In genomic region chr17:80476877-80477646, GRCh38 we compare ENCODE assay signal across 9 cellular contexts. TPM values are rescaled to one million over a fixed set of nuclear protein-coding genes. Genes with fewer than 3 reads are reported as not detected.
DNase-seq lines count a peak whose midpoint lies in the region; ATAC-seq, FAIRE-seq and TF ChIP-seq lines count a peak whose summit lies in the region.
"Had no signal": no experiment of that assay in that cellular context is flagged by ENCODE, and none has a peak within 500 bp of the region (broad histone marks: within the 10 kb centered on the region; RNA-seq: fewer than 3 reads in every experiment).

No MANE protein-coding gene starts in this region.

- intact Hi-C loops in activated naive CD4-positive, alpha-beta T cell treated with anti-CD3 and anti-CD28 coated beads for 36 hours (cut with micrococcal nuclease), result loop anchor here (5.0 to 10.0 kb wide), 2 partner anchors 50 to 308 kb away; no protein-coding TSS in a partner anchor
- intact Hi-C loops in thyroid gland (cut with DNase I), result no loop called here

- no peaks in the 10 kb centered on the region for H3K36me3 ChIP-seq in effector memory CD4-positive, alpha-beta T cell (ENCODE audit: control insufficient read depth, insufficient read depth, low read length)
- H3K36me3 ChIP-seq in smooth muscle cell (ENCODE audit: low read depth) (no peaks in the 10 kb centered on the region), thyroid gland (no peaks in the 10 kb centered on the region)

- no peak overlapping the region for H3K27ac ChIP-seq in effector memory CD4-positive, alpha-beta T cell (ENCODE audit: insufficient read depth, low read length, poor library complexity, severe bottlenecking)
- H3K27ac ChIP-seq in smooth muscle cell (ENCODE audit: low read depth), result no peak overlapping the region
- no peak overlapping the region for H3K27ac ChIP-seq in thyroid gland

- no peak for ATAC-seq in activated CD8-positive, alpha-beta memory T cell treated with anti-CD3 and anti-CD28 coated beads, Interleukin-2, amount 10 ng/mL, durations not matched to agents 7 days and 5 days

- H3K9me3 ChIP-seq in effector memory CD4-positive, alpha-beta T cell (ENCODE audit: control insufficient read depth, low read length), result no peaks in the 10 kb centered on the region
- no peaks in the 10 kb centered on the region for H3K9me3 ChIP-seq in smooth muscle cell (replicated peaks; ENCODE audit: low read depth)
- H3K9me3 ChIP-seq in thyroid gland, result no peaks in the 10 kb centered on the region

- peak overlapping the region; percentile 24 for H3K4me3 Mint-ChIP-seq in activated naive CD4-positive, alpha-beta T cell treated with anti-CD3 and anti-CD28 coated beads for 36 hours
- no peak overlapping the region for H3K4me3 Mint-ChIP-seq in activated CD8-positive, alpha-beta memory T cell treated with anti-CD3 and anti-CD28 coated beads, Interleukin-2, amount 10 ng/mL, durations not matched to agents 7 days and 5 days

- H3K27me3 ChIP-seq in effector memory CD4-positive, alpha-beta T cell (replicated peaks; ENCODE audit: control insufficient read depth, insufficient read depth, low read length, poor library complexity, severe bottlenecking), result peaks cover 58% of the 10 kb centered on the region
- H3K27me3 ChIP-seq in smooth muscle cell (ENCODE audit: low read depth), result peaks cover 98% of the 10 kb centered on the region
- peaks cover 44% of the 10 kb centered on the region for H3K27me3 ChIP-seq in thyroid gland

- H3K4me3 ChIP-seq in effector memory CD4-positive, alpha-beta T cell (ENCODE audit: insufficient read depth, low read depth, low read length, poor library complexity, severe bottlenecking), result peak overlapping the region; percentile 47
- H3K4me3 ChIP-seq in smooth muscle cell (peak overlapping the region; percentile 34), thyroid gland (replicated peaks in 1 of 3) (peak overlapping the region in 1 of 3 donors; percentile 17)

- no peak for FAIRE-seq in RCC 7860 (lab: Jason Lieb, UNC)
- FAIRE-seq: TTC549 had no signal

- peaks cover 45% of the 10 kb centered on the region for H3K4me1 ChIP-seq in effector memory CD4-positive, alpha-beta T cell (ENCODE audit: control insufficient read depth, insufficient read depth, low read length, poor library complexity, severe bottlenecking)
- H3K4me1 ChIP-seq in smooth muscle cell (ENCODE audit: low read depth) (peaks cover 19% of the 10 kb centered on the region), thyroid gland (peaks cover 20 to 44% of the 10 kb centered on the region in 2 donors)

- no peak overlapping the region for H2AFZ ChIP-seq in smooth muscle cell (ENCODE audit: low read depth)

- peaks cover 18% of the 10 kb centered on the region for H3K4me1 Mint-ChIP-seq in activated naive CD4-positive, alpha-beta T cell treated with anti-CD3 and anti-CD28 coated beads for 36 hours (ENCODE audit: low read depth)
- peaks cover 15% of the 10 kb centered on the region for H3K4me1 Mint-ChIP-seq in activated CD8-positive, alpha-beta memory T cell treated with anti-CD3 and anti-CD28 coated beads, Interleukin-2, amount 10 ng/mL, durations not matched to agents 7 days and 5 days

- no peak overlapping the region for H3K27ac Mint-ChIP-seq in activated naive CD4-positive, alpha-beta T cell treated with anti-CD3 and anti-CD28 coated beads for 36 hours
- H3K27ac Mint-ChIP-seq in activated CD8-positive, alpha-beta memory T cell treated with anti-CD3 and anti-CD28 coated beads, Interleukin-2, amount 10 ng/mL, durations not matched to agents 7 days and 5 days, result no peak overlapping the region

- H3K27me3 Mint-ChIP-seq in activated naive CD4-positive, alpha-beta T cell treated with anti-CD3 and anti-CD28 coated beads for 36 hours (ENCODE audit: low read depth), result peaks cover 55% of the 10 kb centered on the region
- peaks cover 68% of the 10 kb centered on the region for H3K27me3 Mint-ChIP-seq in activated CD8-positive, alpha-beta memory T cell treated with anti-CD3 and anti-CD28 coated beads, Interleukin-2, amount 10 ng/mL, durations not matched to agents 7 days and 5 days

- no peak for TF ChIP-seq POLR2A in thyroid gland (IDR thresholded peaks at IDR 0.05)

- no peaks in the 10 kb centered on the region for H3F3A ChIP-seq in smooth muscle cell (ENCODE audit: low read depth)

- TF ChIP-seq CTCF in smooth muscle cell (IDR thresholded peaks at IDR 0.05; ENCODE audit: borderline replicate concordance, insufficient read depth, poor library complexity, severe bottlenecking), result no peak
- TF ChIP-seq CTCF in thyroid gland (IDR thresholded peaks at IDR 0.05), result no peak

- H3K79me2 ChIP-seq in smooth muscle cell (ENCODE audit: low read depth), result no peaks in the 10 kb centered on the region

- WGBS in smooth muscle cell (ENCODE audit: low lambda C conversion rate), result 7% methylated on average over 56 of the region's 84 CpGs
- WGBS in thyroid gland, 2 donors, result 0 to 1% methylated on average over 9 to 17 of the region's 84 CpGs

- H3K9me3 Mint-ChIP-seq in activated naive CD4-positive, alpha-beta T cell treated with anti-CD3 and anti-CD28 coated beads for 36 hours, result no peaks in the 10 kb centered on the region
- no peaks in the 10 kb centered on the region for H3K9me3 Mint-ChIP-seq in activated CD8-positive, alpha-beta memory T cell treated with anti-CD3 and anti-CD28 coated beads, Interleukin-2, amount 10 ng/mL, durations not matched to agents 7 days and 5 days (ENCODE audit: low read depth)

- CTCF ChIA-PET in activated naive CD4-positive, alpha-beta T cell treated with anti-CD3 and anti-CD28 coated beads for 36 hours (lab: Charles Lee), result interaction anchor here (1.0 to 1.7 kb wide), 2 partner anchors 99 to 423 kb away, joined by 3 to 5 read pairs; no protein-coding TSS in a partner anchor
- CTCF ChIA-PET in activated CD8-positive, alpha-beta memory T cell treated with anti-CD3 and anti-CD28 coated beads, Interleukin-2, amount 10 ng/mL, durations not matched to agents 7 days and 5 days (lab: Charles Lee), result interaction anchor here (0.7 to 1.8 kb wide), 5 partner anchors 50 to 512 kb away, joined by 3 to 7 read pairs (median 5); no protein-coding TSS in a partner anchor

- DNase-seq in activated naive CD4-positive, alpha-beta T cell treated with anti-CD3 and anti-CD28 coated beads for 36 hours, result no peak
- no peak for DNase-seq in activated naive CD4-positive, alpha-beta T cell treated with anti-CD3 and anti-CD28 coated beads, Interleukin-2, amount 50 U/mL, for 16 hours
- DNase-seq in NCI-H128 (lab: John Stamatoyannopoulos, UW; ENCODE audit: unreplicated experiment) (peak; percentile 9), smooth muscle cell (lab: John Stamatoyannopoulos, UW; ENCODE audit: unreplicated experiment) (no peak), RCC 7860 (ENCODE audit: low spot score) (no peak), thyroid gland (no peak)
- no peak for DNase-seq in effector memory CD4-positive, alpha-beta T cell
- DNase-seq in activated CD8-positive, alpha-beta memory T cell treated with anti-CD3 and anti-CD28 coated beads, Interleukin-2, amount 10 ng/mL, durations not matched to agents 7 days and 5 days, result no peak

- H3K4me2 ChIP-seq in smooth muscle cell, result peak overlapping the region; percentile 85

- peaks cover 19% of the 10 kb centered on the region for H4K20me1 ChIP-seq in smooth muscle cell (ENCODE audit: low read depth)

- H3K36me3 Mint-ChIP-seq in activated naive CD4-positive, alpha-beta T cell treated with anti-CD3 and anti-CD28 coated beads for 36 hours (ENCODE audit: low read depth), result no peaks in the 10 kb centered on the region
- no peaks in the 10 kb centered on the region for H3K36me3 Mint-ChIP-seq in activated CD8-positive, alpha-beta memory T cell treated with anti-CD3 and anti-CD28 coated beads, Interleukin-2, amount 10 ng/mL, durations not matched to agents 7 days and 5 days

- H3K9ac ChIP-seq in smooth muscle cell (ENCODE audit: low read depth), result no peak overlapping the region

RNA-seq across cellular contexts. Expression of gene NPTX1, which starts 0.7 kb away (rescaled TPM):
- 10 to 100 TPM; 10.4 to 10.7 TPM for total RNA-seq in activated naive CD4-positive, alpha-beta T cell treated with anti-CD3 and anti-CD28 coated beads for 36 hours
- total RNA-seq in smooth muscle cell, result 1.8 and 3.9 TPM in 2 replicates
- polyA plus RNA-seq in smooth muscle cell, result 5.9 and 7.6 TPM in 2 replicates
- 1 to 10 TPM; 8.0 to 9.3 TPM for total RNA-seq in activated CD8-positive, alpha-beta memory T cell treated with anti-CD3 and anti-CD28 coated beads, Interleukin-2, amount 10 ng/mL, durations not matched to agents 7 days and 5 days
- total RNA-seq in thyroid gland, result under 1 TPM in 2 of 4 donors, not detected in 2; 0.92 to 0.98 TPM
